In the genomic region with DNA sequence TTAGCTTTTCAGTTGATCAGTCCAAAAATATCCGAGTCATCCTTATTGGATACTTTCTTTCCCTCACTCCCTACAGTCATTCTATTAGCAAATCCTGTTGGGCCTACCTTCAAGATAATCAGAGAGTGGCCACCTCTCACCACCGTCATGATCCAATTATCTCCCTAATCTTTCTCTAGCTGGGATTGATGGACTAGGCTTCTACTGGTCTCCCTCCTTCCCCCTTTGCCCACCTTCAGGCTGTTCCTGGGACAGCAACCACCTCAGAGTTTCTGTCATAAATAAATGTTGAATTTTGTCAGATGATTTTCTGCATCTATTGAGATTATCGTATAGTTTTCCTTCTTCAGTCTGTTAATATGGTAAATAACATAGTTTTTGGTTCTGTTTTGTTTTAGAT, we compare ENCODE assay signal across 2 cellular contexts.
TF ChIP-seq lines count a peak whose summit lies in the region.

No MANE protein-coding gene starts in this region.

TF ChIP-seq in A549, 52 proteins besides CTCF, POLR2A, EP300 and RAD21:
- TF ChIP-seq MAFK (IDR thresholded peaks at IDR 0.05; ENCODE audit: partially characterized antibody) (peak; percentile 44), SREBF2 (IDR thresholded peaks at IDR 0.05) (no peak), NFE2L2 (conservative IDR thresholded peaks at IDR 0.05; ENCODE audit: low read length) (peak; percentile 70), RARB (CRISPR knock-in tag; IDR thresholded peaks at IDR 0.05) (no peak)
TF ChIP-seq in A549: peak in this region for 2.

TF ChIP-seq in K562, 482 proteins besides CTCF, POLR2A, EP300 and RAD21:
- TF ChIP-seq ZNF316 (IDR thresholded peaks at IDR 0.05) (0 out of 2 replicates have a peak, but pooled peaks have one; percentile 11), SP1 (CRISPR knock-in tag; IDR thresholded peaks at IDR 0.05) (no peak), ZZZ3 (IDR thresholded peaks at IDR 0.05) (no peak)
